ENCODE assay signal across 22 cellular contexts in the genomic region with DNA sequence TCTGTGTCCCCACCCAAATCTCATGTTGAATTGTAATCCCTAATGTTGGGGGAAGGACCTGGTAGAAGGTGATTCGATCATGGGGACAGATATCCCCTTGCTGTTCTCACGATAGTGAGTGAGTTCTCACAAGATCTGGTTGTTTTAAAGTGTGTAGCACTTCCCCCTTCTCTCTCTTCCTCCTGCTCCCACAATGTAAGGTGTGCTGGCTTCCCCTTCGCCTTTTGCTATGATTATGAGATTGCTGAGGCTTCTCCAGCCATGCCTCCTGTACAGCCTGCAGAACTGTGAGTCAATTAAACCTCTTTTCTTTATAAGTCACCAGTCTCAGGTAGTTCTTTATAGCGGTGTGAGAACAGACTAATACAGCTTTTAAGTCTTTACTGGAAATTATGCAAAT.
DNase-seq lines count a peak whose midpoint lies in the region; ATAC-seq, FAIRE-seq and TF ChIP-seq lines count a peak whose summit lies in the region.
"Had no signal": no experiment of that assay in that cellular context is flagged by ENCODE, and none has a peak within 500 bp of the region (broad histone marks: within the 10 kb centered on the region; RNA-seq: fewer than 3 reads in every experiment).

No MANE protein-coding gene starts in this region.

- POLR2A ChIA-PET in activated CD8-positive, alpha-beta T cell treated with anti-CD3 and anti-CD28 coated beads for 36 hours (lab: Charles Lee): no interaction called here
- POLR2A ChIA-PET in activated CD8-positive, alpha-beta T cell treated with anti-CD3 and anti-CD28 coated beads, Interleukin-2, amount 10 ng/mL, durations not matched to agents 7 days and 5 days (lab: Charles Lee): no interaction called here

- intact Hi-C loops in activated CD8-positive, alpha-beta T cell treated with anti-CD3 and anti-CD28 coated beads for 36 hours (cut with micrococcal nuclease): no loop called here
- intact Hi-C loops in CD14-positive monocyte (cut with micrococcal nuclease): no loop called here

- H2AFZ ChIP-seq in keratinocyte (ENCODE audit: control insufficient read depth, low read length): no peak overlapping the region

- H3K9me1 ChIP-seq in keratinocyte (ENCODE audit: control insufficient read depth, extremely low read depth, insufficient read depth, low read length): no peaks in the 10 kb centered on the region

- H3K27ac Mint-ChIP-seq in activated CD8-positive, alpha-beta T cell treated with anti-CD3 and anti-CD28 coated beads for 36 hours: no peak overlapping the region
- no peak overlapping the region for H3K27ac Mint-ChIP-seq in activated CD8-positive, alpha-beta T cell treated with anti-CD3 and anti-CD28 coated beads, Interleukin-2, amount 10 ng/mL, durations not matched to agents 7 days and 5 days
- no peak overlapping the region for H3K27ac Mint-ChIP-seq in CD14-positive monocyte
- H3K27ac Mint-ChIP-seq: CD4-positive, alpha-beta T cell; IgD-negative memory B cell had no signal

- no peak for TF ChIP-seq CTCF in activated CD8-positive, alpha-beta T cell treated with anti-CD3 and anti-CD28 coated beads for 36 hours (IDR thresholded peaks at IDR 0.05)
- TF ChIP-seq CTCF in keratinocyte (optimal IDR thresholded peaks at IDR 0.05 in 1 of 3, IDR thresholded peaks at IDR 0.05 in 1 of 3, conservative IDR thresholded peaks at IDR 0.05 in 1 of 3; ENCODE audit: extremely low read depth in 1 of 3, insufficient read depth in 2 of 3, low read length in 3 of 3): no peak
- no peak for TF ChIP-seq CTCF in CD14-positive monocyte (IDR thresholded peaks at IDR 0.05)

- in situ Hi-C loops in KBM-7 (cut with MboI; ENCODE audit: low pct_unique_long_range_greater_than_20kb, low sequenced_read_pairs): no loop called here

- no peak overlapping the region for H3K9ac ChIP-seq in keratinocyte (ENCODE audit: control insufficient read depth, extremely low read depth, insufficient read depth, low read length)

- no peaks in the 10 kb centered on the region for H3K9me3 ChIP-seq in keratinocyte (ENCODE audit: control insufficient read depth, low read depth, low read length)
- H3K9me3 ChIP-seq: BE2C, MG63, SJSA1 had no signal

- no peaks in the 10 kb centered on the region for H3K36me3 ChIP-seq in keratinocyte (ENCODE audit: control insufficient read depth in 2 of 2, extremely low read depth in 1 of 2, insufficient read depth in 2 of 2, low read length in 2 of 2)
- H3K36me3 ChIP-seq: BE2C, MG63, SJSA1 had no signal

- no peaks in the 10 kb centered on the region for H3K27me3 ChIP-seq in keratinocyte (ENCODE audit: control insufficient read depth, extremely low read depth, insufficient read depth, low read length)
- H3K27me3 ChIP-seq: BE2C, MG63, SJSA1 had no signal

- peaks cover 6% of the 10 kb centered on the region for H3K9me3 Mint-ChIP-seq in activated CD8-positive, alpha-beta T cell treated with anti-CD3 and anti-CD28 coated beads for 36 hours
- H3K9me3 Mint-ChIP-seq in activated CD8-positive, alpha-beta T cell treated with anti-CD3 and anti-CD28 coated beads, Interleukin-2, amount 10 ng/mL, durations not matched to agents 7 days and 5 days (ENCODE audit: insufficient read depth): peaks cover 5% of the 10 kb centered on the region
- H3K9me3 Mint-ChIP-seq in CD14-positive monocyte: peaks cover 0 to 6% (median 2%) of the 10 kb centered on the region in 7 donors

- CTCF ChIA-PET in activated CD8-positive, alpha-beta T cell treated with anti-CD3 and anti-CD28 coated beads for 36 hours (lab: Charles Lee): no interaction called here
- CTCF ChIA-PET in activated CD8-positive, alpha-beta T cell treated with anti-CD3 and anti-CD28 coated beads, Interleukin-2, amount 10 ng/mL, durations not matched to agents 7 days and 5 days (lab: Charles Lee): no interaction called here

- H3K4me3 ChIP-seq in keratinocyte (ENCODE audit: control insufficient read depth in 2 of 3, extremely low read depth in 1 of 3, insufficient read depth in 2 of 3, low read depth in 1 of 3, low read length in 3 of 3): no peak overlapping the region
- H3K4me3 ChIP-seq: MG63, SJSA1 had no signal

- DNase-seq in activated CD8-positive, alpha-beta T cell treated with anti-CD3 and anti-CD28 coated beads for 36 hours: peak; percentile 2
- DNase-seq in activated CD8-positive, alpha-beta T cell treated with anti-CD3 and anti-CD28 coated beads, Interleukin-2, amount 10 ng/mL, durations not matched to agents 7 days and 5 days: no peak
- peak; percentile 45 for DNase-seq in KBM-7
- DNase-seq in NAMALWA (ENCODE audit: low spot score): peak; percentile 3
- no peak for DNase-seq in keratinocyte (ENCODE audit: low read depth, low spot score)
- no peak for DNase-seq in activated effector memory CD4-positive, alpha-beta T cell treated with anti-CD3 and anti-CD28 coated beads, Interleukin-2, amount 50 U/mL, for 16 hours
- DNase-seq in superior temporal gyrus (ENCODE audit: extremely low spot score): no peak
- DNase-seq in CD14-positive monocyte (ENCODE audit: low spot score): no peak
- DNase-seq: BE2C; CD4-positive, alpha-beta T cell; COR-L47; DMS79 treated with DMSO at 0.1 percent for 48 hours; MG63; NCI-H1694; NCI-H2081; NCI-H2171 treated with DMSO at 0.1 percent for 48 hours; NCI-H446; NCI-H526 had no signal

- H3K4me2 ChIP-seq in keratinocyte (ENCODE audit: control insufficient read depth, extremely low read depth, insufficient read depth, low read depth, low read length): no peak overlapping the region

- H3K4me1 ChIP-seq in keratinocyte (ENCODE audit: control insufficient read depth, extremely low read depth, insufficient read depth, low read length): no peaks in the 10 kb centered on the region
- H3K4me1 ChIP-seq: BE2C, SJSA1 had no signal

- dilution Hi-C loops in keratinocyte (cut with MboI; ENCODE audit: extremely low pct_ligation_motif_present, low sequenced_read_pairs): no loop called here

- H3K27ac ChIP-seq in keratinocyte (ENCODE audit: control insufficient read depth, insufficient read depth, low read length): no peak overlapping the region
- H3K27ac ChIP-seq: SJSA1 had no signal

- H4K20me1 ChIP-seq in keratinocyte (ENCODE audit: control insufficient read depth, extremely low read depth, insufficient read depth, low read length): no peaks in the 10 kb centered on the region

- H3K27me3 Mint-ChIP-seq in activated CD8-positive, alpha-beta T cell treated with anti-CD3 and anti-CD28 coated beads for 36 hours: peaks cover 8% of the 10 kb centered on the region
- peaks cover 3% of the 10 kb centered on the region for H3K27me3 Mint-ChIP-seq in activated CD8-positive, alpha-beta T cell treated with anti-CD3 and anti-CD28 coated beads, Interleukin-2, amount 10 ng/mL, durations not matched to agents 7 days and 5 days (ENCODE audit: low read depth)
- peaks cover 0 to 2% (median 2%) of the 10 kb centered on the region in 3 donors for H3K27me3 Mint-ChIP-seq in CD14-positive monocyte (ENCODE audit: low read depth in 3 of 3)
- H3K27me3 Mint-ChIP-seq: IgD-negative memory B cell had no signal

- no peaks in the 10 kb centered on the region for H3K36me3 Mint-ChIP-seq in activated CD8-positive, alpha-beta T cell treated with anti-CD3 and anti-CD28 coated beads for 36 hours (ENCODE audit: low read depth)
- H3K36me3 Mint-ChIP-seq in activated CD8-positive, alpha-beta T cell treated with anti-CD3 and anti-CD28 coated beads, Interleukin-2, amount 10 ng/mL, durations not matched to agents 7 days and 5 days (ENCODE audit: low read depth): peaks cover 2% of the 10 kb centered on the region
- no peaks in the 10 kb centered on the region for H3K36me3 Mint-ChIP-seq in CD14-positive monocyte
- H3K36me3 Mint-ChIP-seq: IgD-negative memory B cell had no signal

- ATAC-seq in activated CD8-positive, alpha-beta T cell treated with anti-CD3 and anti-CD28 coated beads for 36 hours: peak; percentile 27
- ATAC-seq in activated CD8-positive, alpha-beta T cell treated with anti-CD3 and anti-CD28 coated beads, Interleukin-2, amount 10 ng/mL, durations not matched to agents 7 days and 5 days: no peak
- ATAC-seq: Right ventricle myocardium inferior had no signal

- H3K79me2 ChIP-seq in keratinocyte (ENCODE audit: control insufficient read depth, insufficient read depth, low read length): no peaks in the 10 kb centered on the region

- FAIRE-seq in keratinocyte (lab: Jason Lieb, UNC): peak; percentile 41
- FAIRE-seq: GM19239 had no signal

- no peak overlapping the region for H3K4me3 Mint-ChIP-seq in activated CD8-positive, alpha-beta T cell treated with anti-CD3 and anti-CD28 coated beads for 36 hours
- H3K4me3 Mint-ChIP-seq in activated CD8-positive, alpha-beta T cell treated with anti-CD3 and anti-CD28 coated beads, Interleukin-2, amount 10 ng/mL, durations not matched to agents 7 days and 5 days: no peak overlapping the region
- H3K4me3 Mint-ChIP-seq in CD14-positive monocyte: no peak overlapping the region
- H3K4me3 Mint-ChIP-seq: CD4-positive, alpha-beta T cell; IgD-negative memory B cell had no signal

- H3K4me1 Mint-ChIP-seq in activated CD8-positive, alpha-beta T cell treated with anti-CD3 and anti-CD28 coated beads for 36 hours (ENCODE audit: low read depth): peaks cover 7% of the 10 kb centered on the region
- peaks cover 24% of the 10 kb centered on the region for H3K4me1 Mint-ChIP-seq in activated CD8-positive, alpha-beta T cell treated with anti-CD3 and anti-CD28 coated beads, Interleukin-2, amount 10 ng/mL, durations not matched to agents 7 days and 5 days (ENCODE audit: low read depth)
- no peaks in the 10 kb centered on the region for H3K4me1 Mint-ChIP-seq in CD14-positive monocyte

Comparison
In these comparisons a context has a peak if more than half of its experiments do, and no peak if none do; other contexts are left out.
1. DNase-seq: peak in activated CD8-positive, alpha-beta T cell treated with anti-CD3 and anti-CD28 coated beads for 36 hours (single experiment), KBM-7 (single experiment) and NAMALWA (single experiment); none in activated CD8-positive, alpha-beta T cell treated with anti-CD3 and anti-CD28 coated beads, Interleukin-2, amount 10 ng/mL, durations not matched to agents 7 days and 5 days (single experiment), keratinocyte (single experiment), activated effector memory CD4-positive, alpha-beta T cell treated with anti-CD3 and anti-CD28 coated beads, Interleukin-2, amount 50 U/mL, for 16 hours (single experiment), superior temporal gyrus (single experiment) and CD14-positive monocyte (single experiment).